In genomic region chr1:51488372-51489050, GRCh38 we compare ENCODE assay signal across 1 cellular context.
A peak's percentile ranks its signal among the peaks of the same experiment; 100 is the strongest.
TF ChIP-seq lines count a peak whose summit lies in the region.

No MANE protein-coding gene starts in this region.

TF ChIP-seq in GM12878, 131 proteins besides CTCF, POLR2A, EP300 and RAD21:
- TF ChIP-seq PAX8 (IDR thresholded peaks at IDR 0.05) (no peak), ZNF384 (IDR thresholded peaks at IDR 0.05; ENCODE audit: borderline replicate concordance, low read depth, low read length) (peak; percentile 100), RBBP5 (conservative IDR thresholded peaks at IDR 0.05) (no peak), ZBTB40 (IDR thresholded peaks at IDR 0.05; ENCODE audit: borderline replicate concordance) (peak; percentile 99), USF1 (IDR thresholded peaks at IDR 0.05; ENCODE audit: borderline replicate concordance, extremely low read length, insufficient read depth, low read depth, low read length) (no peak)
